Comparison of ENCODE assay signal across 13 cellular contexts in the genomic region with DNA sequence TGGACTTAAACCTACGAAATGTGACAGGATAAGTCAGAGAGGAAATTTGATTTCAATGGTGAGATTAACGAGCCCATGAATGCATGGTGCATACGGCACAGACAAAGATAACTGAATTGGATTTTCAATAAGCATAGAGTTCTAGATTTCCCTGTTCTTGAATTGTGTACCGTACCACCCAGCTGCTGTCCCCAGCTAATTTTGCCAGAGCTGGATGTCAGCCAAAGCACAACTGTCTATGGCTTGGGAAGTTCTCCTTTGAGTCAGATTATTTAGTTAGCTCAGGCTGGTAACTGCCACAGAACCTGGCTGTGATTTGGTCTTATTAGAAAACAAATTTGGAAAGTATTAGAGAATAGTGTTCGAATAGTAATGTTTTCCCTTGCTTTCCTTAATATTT.
"Had no signal": no experiment of that assay in that cellular context is flagged by ENCODE, and none has a peak within 500 bp of the region (broad histone marks: within the 10 kb centered on the region; RNA-seq: fewer than 3 reads in every experiment).

No MANE protein-coding gene starts in this region.

- ATAC-seq: activated CD4-positive, CD25-positive, alpha-beta regulatory T cell treated with anti-CD3 and anti-CD28 coated beads, Interleukin-2, amount 50 U/mL, for 24 hours; left colon; stimulated activated naive CD8-positive, alpha-beta T cell treated with anti-CD3 and anti-CD28 coated beads, Interleukin-15, Interleukin-2, amounts not matched to agents 100 U/mL and 50 U/mL, for 24 hours had no signal

- DNase-seq: activated CD4-positive, alpha-beta T cell treated with anti-CD3 and anti-CD28 coated beads, Interleukin-2, amount 50 U/mL, for 4 hours; activated effector memory CD4-positive, alpha-beta T cell treated with anti-CD3 and anti-CD28 coated beads, Interleukin-2, amount 50 U/mL, for 16 hours; activated naive CD8-positive, alpha-beta T cell treated with anti-CD3 and anti-CD28 coated beads for 36 hours; activated T-cell treated with anti-CD3 and anti-CD28 coated beads, Interleukin-2, amount 50 U/mL, for 1 hour; endodermal cell; erythroblast; left colon; mammary epithelial cell; nephron progenitor cell; stimulated activated CD4-positive, alpha-beta T cell treated with anti-CD3 and anti-CD28 coated beads, Interleukin-4, amount 100 ng/mL, for 1 hour; stimulated activated CD8-positive, alpha-beta memory T cell treated with anti-CD3 and anti-CD28 coated beads, Interleukin-4, amount 100 ng/mL, for 48 hours; stimulated activated naive CD8-positive, alpha-beta T cell treated with anti-CD3 and anti-CD28 coated beads, Interleukin-15, Interleukin-2, amounts not matched to agents 100 U/mL and 50 U/mL, for 24 hours had no signal
